ENCODE assay signal across 17 cellular contexts in genomic region chr4:156137971-156138581, GRCh38.
A peak's percentile ranks its signal among the peaks of the same experiment; 100 is the strongest.
DNase-seq lines count a peak whose midpoint lies in the region; ATAC-seq and TF ChIP-seq lines count a peak whose summit lies in the region.
"Had no signal": no experiment of that assay in that cellular context is flagged by ENCODE, and none has a peak within 500 bp of the region (broad histone marks: within the 10 kb centered on the region; RNA-seq: fewer than 3 reads in every experiment).

No MANE protein-coding gene starts in this region.

- H3K36me3 Mint-ChIP-seq in mesothelial cell of epicardium (no peaks in the 10 kb centered on the region), natural killer cell (no peaks in the 10 kb centered on the region)
- H3K36me3 Mint-ChIP-seq: naive thymus-derived CD8-positive, alpha-beta T cell had no signal

- in situ Hi-C loops in transverse colon (cut with MboI; ENCODE audit: low pct_ligation_motif_present in 1 of 4, low pct_unique_long_range_greater_than_20kb in 1 of 4, low sequenced_read_pairs in 3 of 4): no loop called here

- 48 to 58% methylated on average over 2 to 7 of the region's 7 CpGs for WGBS in transverse colon (ENCODE audit: low coverage in 1 of 2), 2 donors

- DNase-seq in NCI-H146 (lab: John Stamatoyannopoulos, UW) (peak; percentile 95), mesothelial cell of epicardium (ENCODE audit: low spot score in 2 of 2, unreplicated experiment in 2 of 2) (no peak), transverse colon (no peak), natural killer cell (no peak), activated gamma-delta T cell treated with Interleukin-2 at 50 U/mL for 16 hours (no peak), A172 (ENCODE audit: low spot score) (no peak)
- DNase-seq: activated CD4-positive, CD25-positive, alpha-beta regulatory T cell treated with anti-CD3 and anti-CD28 coated beads, Interleukin-2, amount 50 U/mL, for 72 hours; activated naive CD4-positive, alpha-beta T cell treated with anti-CD3 and anti-CD28 coated beads, Interleukin-2, amount 50 U/mL, for 16 hours; activated T-cell treated with anti-CD3 and anti-CD28 coated beads for 4 hours; C1 segment of cervical spinal cord; effector memory CD8-positive, alpha-beta T cell; KG1; naive thymus-derived CD8-positive, alpha-beta T cell; stimulated activated naive CD4-positive, alpha-beta T cell treated with Interleukin-2 at 50 U/mL for 16 hours; T-helper 17 cell had no signal

- no peak for TF ChIP-seq CTCF in OCI-LY3 (IDR thresholded peaks at IDR 0.05; ENCODE audit: low read depth, low read length)
- no peak for TF ChIP-seq CTCF in mesothelial cell of epicardium (IDR thresholded peaks at IDR 0.05; ENCODE audit: unreplicated experiment)
- TF ChIP-seq CTCF in transverse colon (IDR thresholded peaks at IDR 0.05): no peak
- no peak for TF ChIP-seq CTCF in natural killer cell (IDR thresholded peaks at IDR 0.05)

- no peaks in the 10 kb centered on the region for H3K9me3 ChIP-seq in OCI-LY3 (ENCODE audit: insufficient read depth, low read length)
- H3K9me3 ChIP-seq in transverse colon: no peaks in the 10 kb centered on the region

- intact Hi-C loops in transverse colon (cut with DNase I; ENCODE audit: low total_unique reads): no loop called here
- intact Hi-C loops in natural killer cell (cut with micrococcal nuclease): no loop called here

- no peak for ATAC-seq in natural killer cell
- ATAC-seq: effector memory CD8-positive, alpha-beta T cell; left lobe of liver; naive thymus-derived CD8-positive, alpha-beta T cell; T-helper 17 cell had no signal

- H3K27ac Mint-ChIP-seq in mesothelial cell of epicardium (peak overlapping the region; percentile 47), natural killer cell (no peak overlapping the region)
- H3K27ac Mint-ChIP-seq: effector memory CD8-positive, alpha-beta T cell; naive thymus-derived CD8-positive, alpha-beta T cell; T-helper 17 cell had no signal

- no peaks in the 10 kb centered on the region for H3K36me3 ChIP-seq in OCI-LY3 (replicated peaks; ENCODE audit: low read depth, low read length)
- no peaks in the 10 kb centered on the region for H3K36me3 ChIP-seq in transverse colon

- H3K4me1 ChIP-seq in OCI-LY3 (ENCODE audit: low read length): no peaks in the 10 kb centered on the region
- H3K4me1 ChIP-seq in transverse colon: peaks cover 0 to 6% (median 2%) of the 10 kb centered on the region in 4 donors

- H2AFZ ChIP-seq in OCI-LY3 (ENCODE audit: low read depth, low read length): 0 out of 2 replicates have a peak overlapping the region, but pooled peaks have one; percentile 18

- no peaks in the 10 kb centered on the region for H3K79me2 ChIP-seq in OCI-LY3 (ENCODE audit: low read length)

- no peaks in the 10 kb centered on the region for H4K20me1 ChIP-seq in OCI-LY3 (ENCODE audit: insufficient read depth, low read length)

- H3K4me2 ChIP-seq in OCI-LY3 (ENCODE audit: low read length): no peak overlapping the region

- H3K27me3 Mint-ChIP-seq in mesothelial cell of epicardium (ENCODE audit: low read depth): no peaks in the 10 kb centered on the region
- H3K27me3 Mint-ChIP-seq in natural killer cell (ENCODE audit: low read depth in 2 of 2): no peaks in the 10 kb centered on the region
- H3K27me3 Mint-ChIP-seq: effector memory CD8-positive, alpha-beta T cell; T-helper 17 cell had no signal

- no peak for TF ChIP-seq EP300 in transverse colon (IDR thresholded peaks at IDR 0.05; ENCODE audit: low read depth)

- H3K4me3 ChIP-seq in OCI-LY3 (ENCODE audit: low read length) (no peak overlapping the region), transverse colon (no peak overlapping the region)

- H3K9me3 Mint-ChIP-seq in mesothelial cell of epicardium (peaks cover 14% of the 10 kb centered on the region), natural killer cell (peaks cover 4 to 13% of the 10 kb centered on the region in 2 donors)

- H3K27me3 ChIP-seq in OCI-LY3 (ENCODE audit: low read depth, low read length) (no peaks in the 10 kb centered on the region), transverse colon (no peaks in the 10 kb centered on the region)

- no peak for TF ChIP-seq POLR2A in transverse colon (IDR thresholded peaks at IDR 0.05)

- H3K27ac ChIP-seq in OCI-LY3 (ENCODE audit: low read length) (no peak overlapping the region), transverse colon (peak overlapping the region in 3 of 4 donors; percentile 30 to 67 (median 58))

- H3K4me3 Mint-ChIP-seq in mesothelial cell of epicardium (no peak overlapping the region), natural killer cell (no peak overlapping the region)
- H3K4me3 Mint-ChIP-seq: effector memory CD8-positive, alpha-beta T cell; naive thymus-derived CD8-positive, alpha-beta T cell; T-helper 17 cell had no signal

- peaks cover 31% of the 10 kb centered on the region for H3K4me1 Mint-ChIP-seq in mesothelial cell of epicardium
- no peaks in the 10 kb centered on the region for H3K4me1 Mint-ChIP-seq in natural killer cell
- H3K4me1 Mint-ChIP-seq: naive thymus-derived CD8-positive, alpha-beta T cell; T-helper 17 cell had no signal

- no peak overlapping the region for H3K9ac ChIP-seq in OCI-LY3 (ENCODE audit: low read length)
